21 cellular contexts compared by ENCODE assay signal in the genomic region with DNA sequence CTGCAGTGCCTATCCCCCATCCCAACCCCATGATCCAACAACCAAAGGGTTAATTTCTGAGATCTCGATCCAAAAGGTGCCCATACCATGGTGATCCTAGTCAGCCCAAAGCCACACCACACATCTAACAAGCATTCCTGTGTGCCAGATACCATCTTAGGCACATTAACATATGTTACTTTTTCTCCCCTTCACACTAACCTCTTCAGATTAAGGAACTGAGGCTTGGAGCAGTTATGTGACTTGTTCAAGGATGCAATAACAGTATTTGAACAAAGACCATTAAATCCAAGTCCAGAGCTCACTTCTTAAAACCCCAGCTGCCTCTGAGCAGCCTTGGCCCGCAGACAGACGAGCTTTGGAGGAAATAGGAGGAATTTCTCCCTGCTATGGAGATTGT.
DNase-seq lines count a peak whose midpoint lies in the region; ATAC-seq and TF ChIP-seq lines count a peak whose summit lies in the region.
"Had no signal": no experiment of that assay in that cellular context is flagged by ENCODE, and none has a peak within 500 bp of the region (broad histone marks: within the 10 kb centered on the region; RNA-seq: fewer than 3 reads in every experiment).

No MANE protein-coding gene starts in this region.

- H3K4me3 Mint-ChIP-seq in chondrocyte (ENCODE audit: unreplicated experiment) (no peak overlapping the region), mesothelial cell of epicardium (no peak overlapping the region), natural killer cell (no peak overlapping the region)
- no peak overlapping the region for H3K4me3 Mint-ChIP-seq in CD8-positive, alpha-beta memory T cell

- H3K36me3 Mint-ChIP-seq in chondrocyte (ENCODE audit: low read depth) (peaks cover 2% of the 10 kb centered on the region), mesothelial cell of epicardium (no peaks in the 10 kb centered on the region), natural killer cell (no peaks in the 10 kb centered on the region)
- H3K36me3 Mint-ChIP-seq in CD8-positive, alpha-beta memory T cell, result no peaks in the 10 kb centered on the region

- peak; percentile 53 for DNase-seq in DMS79 (lab: John Stamatoyannopoulos, UW)
- DNase-seq in chondrocyte (ENCODE audit: low spot score), result no peak
- no peak for DNase-seq in mesothelial cell of epicardium (ENCODE audit: low spot score in 2 of 2, unreplicated experiment in 2 of 2)
- no peak for DNase-seq in activated naive CD4-positive, alpha-beta T cell treated with anti-CD3 and anti-CD28 coated beads, Interleukin-2, amount 50 U/mL, for 16 hours
- no peak for DNase-seq in CD8-positive, alpha-beta memory T cell
- no peak for DNase-seq in natural killer cell
- DNase-seq: BE2C, COR-L47, DMS 273 treated with DMSO at 0.1 percent for 48 hours, IMR-90, NCI-H1105, NCI-H146, NCI-H2029, NCI-H2227 treated with DMSO at 0.1 percent for 48 hours, NCI-H510A, SHP77 treated with DMSO at 0.1 percent for 48 hours had no signal

- H3K9me3 Mint-ChIP-seq in chondrocyte (ENCODE audit: low read depth) (no peaks in the 10 kb centered on the region), mesothelial cell of epicardium (no peaks in the 10 kb centered on the region), natural killer cell (peaks cover 0 to 2% of the 10 kb centered on the region in 2 donors)
- H3K9me3 Mint-ChIP-seq in CD8-positive, alpha-beta memory T cell, result no peaks in the 10 kb centered on the region

- no peak overlapping the region for H3K9ac ChIP-seq in stomach smooth muscle (ENCODE audit: low read length in 2 of 2)
- H3K9ac ChIP-seq: KMS-11 had no signal

- intact Hi-C loops in natural killer cell (cut with micrococcal nuclease), result no loop called here

- ATAC-seq in GM19351 (IDR thresholded peaks at IDR 0.05; ENCODE audit: unreplicated experiment) (no peak), natural killer cell (no peak)
- ATAC-seq: HCT116 had no signal

- peaks cover 33% of the 10 kb centered on the region for H3K4me1 ChIP-seq in stomach smooth muscle (ENCODE audit: control insufficient read depth, insufficient read depth, low read length)
- H3K4me1 ChIP-seq in CD8-positive, alpha-beta memory T cell (ENCODE audit: insufficient read depth, low read length), result no peaks in the 10 kb centered on the region

- H3K27ac ChIP-seq in stomach smooth muscle (ENCODE audit: low read length), result peak overlapping the region; percentile 24
- no peak overlapping the region for H3K27ac ChIP-seq in CD8-positive, alpha-beta memory T cell (ENCODE audit: low read depth, low read length)
- H3K27ac ChIP-seq: KMS-11, RWPE1 had no signal

- H3K27me3 ChIP-seq in stomach smooth muscle (ENCODE audit: control insufficient read depth in 1 of 2, insufficient read depth in 2 of 2, low read length in 2 of 2), result no peaks in the 10 kb centered on the region
- H3K27me3 ChIP-seq in CD8-positive, alpha-beta memory T cell (ENCODE audit: insufficient read depth, low read length, poor library complexity, severe bottlenecking), result no peaks in the 10 kb centered on the region
- H3K27me3 ChIP-seq: BE2C had no signal

- no peaks in the 10 kb centered on the region for H3K9me3 ChIP-seq in stomach smooth muscle (ENCODE audit: control insufficient read depth in 2 of 2, low read length in 2 of 2)
- H3K9me3 ChIP-seq in CD8-positive, alpha-beta memory T cell (ENCODE audit: low read length), result no peaks in the 10 kb centered on the region
- H3K9me3 ChIP-seq: BE2C had no signal

- no peaks in the 10 kb centered on the region for H3K36me3 ChIP-seq in stomach smooth muscle (ENCODE audit: control insufficient read depth in 2 of 2, insufficient read depth in 2 of 2, low read length in 2 of 2)
- no peaks in the 10 kb centered on the region for H3K36me3 ChIP-seq in CD8-positive, alpha-beta memory T cell (ENCODE audit: insufficient read depth, low read length)
- H3K36me3 ChIP-seq: BE2C had no signal

- CTCF ChIA-PET in CD8-positive, alpha-beta memory T cell (lab: Charles Lee), result no interaction called here

- no peaks in the 10 kb centered on the region for H3K27me3 Mint-ChIP-seq in chondrocyte (ENCODE audit: low read depth)
- no peaks in the 10 kb centered on the region for H3K27me3 Mint-ChIP-seq in mesothelial cell of epicardium (ENCODE audit: low read depth)
- peaks cover 0 to 5% of the 10 kb centered on the region in 2 donors for H3K27me3 Mint-ChIP-seq in CD8-positive, alpha-beta memory T cell
- peaks cover 8 to 18% of the 10 kb centered on the region in 2 donors for H3K27me3 Mint-ChIP-seq in natural killer cell (ENCODE audit: low read depth in 2 of 2)

- no peak overlapping the region for H3K4me3 ChIP-seq in stomach smooth muscle (ENCODE audit: low read length in 2 of 2)
- H3K4me3 ChIP-seq in CD8-positive, alpha-beta memory T cell (ENCODE audit: low read length), result no peak overlapping the region

- H3K27ac Mint-ChIP-seq in chondrocyte (ENCODE audit: unreplicated experiment) (peak overlapping the region; percentile 57), mesothelial cell of epicardium (peak overlapping the region; percentile 23), natural killer cell (no peak overlapping the region)
- H3K27ac Mint-ChIP-seq in CD8-positive, alpha-beta memory T cell, result no peak overlapping the region

- TF ChIP-seq CTCF in chondrocyte (IDR thresholded peaks at IDR 0.05) (no peak), mesothelial cell of epicardium (IDR thresholded peaks at IDR 0.05; ENCODE audit: unreplicated experiment) (no peak), natural killer cell (IDR thresholded peaks at IDR 0.05) (no peak)

- POLR2A ChIA-PET in CD8-positive, alpha-beta memory T cell (lab: Charles Lee), result no interaction called here

- H3K4me1 Mint-ChIP-seq in chondrocyte (ENCODE audit: low read depth) (peaks cover 45% of the 10 kb centered on the region), mesothelial cell of epicardium (peaks cover 25% of the 10 kb centered on the region), natural killer cell (no peaks in the 10 kb centered on the region)
- H3K4me1 Mint-ChIP-seq in CD8-positive, alpha-beta memory T cell, result no peaks in the 10 kb centered on the region

Comparison
In these comparisons a context has a peak if more than half of its experiments do, and no peak if none do; other contexts are left out.
1. H3K27ac Mint-ChIP-seq: peak in chondrocyte (single experiment) and mesothelial cell of epicardium (single experiment); none in CD8-positive, alpha-beta memory T cell (0 of 8) and natural killer cell (0 of 2).